14 cellular contexts compared by ENCODE assay signal in the genomic region with DNA sequence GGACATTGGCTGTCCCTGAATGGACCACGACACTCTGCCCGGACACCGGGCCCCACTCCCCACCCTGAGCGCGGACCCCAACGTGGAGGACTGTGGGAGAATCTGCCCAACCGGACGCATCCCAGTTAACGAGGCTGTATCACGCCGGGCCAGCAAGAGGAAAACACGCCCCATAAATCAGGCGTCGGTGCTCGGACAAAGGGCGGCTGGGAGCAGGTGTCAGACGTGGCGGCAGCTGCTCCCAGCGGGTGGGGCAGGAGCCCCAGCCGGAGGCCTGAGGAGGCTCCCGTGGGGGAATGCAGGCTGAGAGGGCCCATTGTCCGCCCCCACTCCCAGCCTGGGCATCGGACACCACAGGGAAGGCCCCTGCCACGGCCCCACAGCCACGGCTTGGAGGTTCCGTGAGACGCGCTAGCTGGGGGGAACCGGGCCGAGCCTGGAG. TPM values are rescaled to one million over a fixed set of nuclear protein-coding genes. Genes with fewer than 3 reads are reported as not detected.
DNase-seq lines count a peak whose midpoint lies in the region; ATAC-seq, FAIRE-seq and TF ChIP-seq lines count a peak whose summit lies in the region.
"Had no signal": no experiment of that assay in that cellular context is flagged by ENCODE, and none has a peak within 500 bp of the region (broad histone marks: within the 10 kb centered on the region; RNA-seq: fewer than 3 reads in every experiment).

No MANE protein-coding gene starts in this region.

- no peak for ATAC-seq in lower lobe of right lung
- ATAC-seq: activated CD8-positive, alpha-beta memory T cell treated with anti-CD3 and anti-CD28 coated beads, Interleukin-2, amount 10 ng/mL, durations not matched to agents 7 days and 5 days had no signal

- 89% methylated on average over 19 of the region's 30 CpGs for WGBS in suprapubic skin

- H3K9me3 ChIP-seq in lower lobe of right lung (no peaks in the 10 kb centered on the region), suprapubic skin (no peaks in the 10 kb centered on the region)
- H3K9me3 ChIP-seq: SJSA1 had no signal

- no peak for TF ChIP-seq CTCF in lower lobe of right lung (IDR thresholded peaks at IDR 0.05)
- TF ChIP-seq CTCF in suprapubic skin (IDR thresholded peaks at IDR 0.05), result no peak

- intact Hi-C loops in lower lobe of right lung (cut with DNase I), result no loop called here

- H3K27me3 ChIP-seq in lower lobe of right lung (ENCODE audit: low read depth) (no peaks in the 10 kb centered on the region), suprapubic skin (no peaks in the 10 kb centered on the region)
- H3K27me3 ChIP-seq: SJSA1 had no signal

- H3K36me3 ChIP-seq in lower lobe of right lung (peaks cover 18% of the 10 kb centered on the region), suprapubic skin (peaks cover 18% of the 10 kb centered on the region)
- H3K36me3 ChIP-seq: SJSA1 had no signal

- DNase-seq in NCI-H1417 (lab: John Stamatoyannopoulos, UW) (peak; percentile 45 to 96 (median 93)), SK-N-DZ (ENCODE audit: low spot score) (peak; percentile 37), lower lobe of right lung (no peak), suprapubic skin (ENCODE audit: low spot score in 2 of 2) (no peak), RCC 7860 (ENCODE audit: low spot score) (no peak), GM03348 (ENCODE audit: low spot score) (no peak)
- DNase-seq in activated T-cell treated with anti-CD3 and anti-CD28 coated beads, Interleukin-2, amount 50 U/mL, for 1 hour, result no peak
- DNase-seq: activated CD8-positive, alpha-beta memory T cell treated with anti-CD3 and anti-CD28 coated beads, Interleukin-2, amount 10 ng/mL, durations not matched to agents 7 days and 5 days; cerebellar nuclear complex; immature natural killer cell; IMR-90; stimulated activated CD4-positive, alpha-beta T cell treated with anti-CD3 and anti-CD28 coated beads, Interleukin-2, amount 100 ng/mL, for 24 hours had no signal

- TF ChIP-seq POLR2A in suprapubic skin (IDR thresholded peaks at IDR 0.05), result no peak

- H3K4me3 ChIP-seq in lower lobe of right lung, result peak overlapping the region; percentile 29
- H3K4me3 ChIP-seq in suprapubic skin, result no peak overlapping the region
- H3K4me3 ChIP-seq: SJSA1 had no signal

- peaks cover 100% of the 10 kb centered on the region for H3K4me1 ChIP-seq in lower lobe of right lung
- H3K4me1 ChIP-seq in suprapubic skin, result peaks cover 65% of the 10 kb centered on the region
- H3K4me1 ChIP-seq: SJSA1 had no signal

- H3K27ac ChIP-seq in lower lobe of right lung (peak overlapping the region; percentile 74), suprapubic skin (peak overlapping the region; percentile 36)
- H3K27ac ChIP-seq: SJSA1 had no signal

- FAIRE-seq in RCC 7860 (lab: Jason Lieb, UNC), result no peak
- FAIRE-seq: H1 had no signal

- no peak for TF ChIP-seq EP300 in suprapubic skin (IDR thresholded peaks at IDR 0.05)

RNA-seq across cellular contexts. Expression of a gene that starts 19.2 kb away (rescaled TPM):
- polyA plus RNA-seq in SK-N-DZ (2014; cell fraction: cytosol; rRNA removed), result 0.20 and 0.44 TPM in 2 replicates
- polyA plus RNA-seq in SK-N-DZ (2014; cell fraction: nucleus; rRNA removed), result 0.85 and 12.6 TPM in 2 replicates
- total RNA-seq in lower lobe of right lung (91.4 TPM), suprapubic skin (100 to 1,000 TPM in 3 of 4 donors, 10 to 100 TPM in 1; 71.0 to 160 (median 114) TPM)

RNA-seq across cellular contexts. Expression of a gene that starts 43.8 kb away (rescaled TPM):
- polyA plus RNA-seq in SK-N-DZ (2014; cell fraction: cytosol; rRNA removed), result 15.0 and 17.1 TPM in 2 replicates
- polyA plus RNA-seq in SK-N-DZ (2014; cell fraction: nucleus; rRNA removed), result 27.2 and 62.2 TPM in 2 replicates
- total RNA-seq in lower lobe of right lung (66.5 TPM), suprapubic skin (10 to 100 TPM; 58.0 to 89.3 (median 75.0) TPM)

Comparison
In these comparisons a context has a peak if more than half of its experiments do, and no peak if none do; other contexts are left out.
1. DNase-seq: peak in NCI-H1417 (3 of 3) and SK-N-DZ (single experiment); none in lower lobe of right lung (single experiment), suprapubic skin (0 of 2), activated T-cell treated with anti-CD3 and anti-CD28 coated beads, Interleukin-2, amount 50 U/mL, for 1 hour (single experiment), RCC 7860 (single experiment) and GM03348 (single experiment).